Comparison of ENCODE assay signal across 10 cellular contexts in genomic region chr2:191246820-191247380, GRCh38. TPM values are rescaled to one million over a fixed set of nuclear protein-coding genes. Genes with fewer than 3 reads are reported as not detected.
A peak's percentile ranks its signal among the peaks of the same experiment; 100 is the strongest.
DNase-seq lines count a peak whose midpoint lies in the region; ATAC-seq and TF ChIP-seq lines count a peak whose summit lies in the region.
"Had no signal": no experiment of that assay in that cellular context is flagged by ENCODE, and none has a peak within 500 bp of the region (broad histone marks: within the 10 kb centered on the region; RNA-seq: fewer than 3 reads in every experiment).

No MANE protein-coding gene starts in this region.

- no peak for TF ChIP-seq CTCF in brain (conservative IDR thresholded peaks at IDR 0.05)

- DNase-seq in DMS53 (lab: John Stamatoyannopoulos, UW): peak; percentile 28
- DNase-seq in DMS53 treated with DMSO at 0.1 percent for 48 hours (lab: John Stamatoyannopoulos, UW; ENCODE audit: unreplicated experiment): no peak
- DNase-seq in iris pigment epithelial cell (ENCODE audit: low read depth): peak; percentile 26
- no peak for DNase-seq in stimulated activated naive CD8-positive, alpha-beta T cell treated with anti-CD3 and anti-CD28 coated beads, Interleukin-15, amount 100 ng/mL, for 72 hours
- DNase-seq in SKM-1 (lab: John Stamatoyannopoulos, UW; ENCODE audit: unreplicated experiment): no peak
- no peak for DNase-seq in 8988T
- DNase-seq: activated CD8-positive, alpha-beta memory T cell treated with anti-CD3 and anti-CD28 coated beads, Interleukin-2, amount 50 U/mL, for 4 hours; posterior cingulate gyrus had no signal

- H3K4me3 Mint-ChIP-seq in brain: peak overlapping the region; percentile 80 to 96 (median 84)
- H3K4me3 Mint-ChIP-seq in stimulated activated naive CD8-positive, alpha-beta T cell treated with anti-CD3 and anti-CD28 coated beads, Interleukin-15, amount 100 ng/mL, for 72 hours: peak overlapping the region; percentile 22 to 90

- H3K9me3 Mint-ChIP-seq in brain: peaks cover 0 to 4% (median 0%) of the 10 kb centered on the region in 5 experiments
- peaks cover 0 to 5% of the 10 kb centered on the region in 2 donors for H3K9me3 Mint-ChIP-seq in stimulated activated naive CD8-positive, alpha-beta T cell treated with anti-CD3 and anti-CD28 coated beads, Interleukin-15, amount 100 ng/mL, for 72 hours

- no peaks in the 10 kb centered on the region for H3K36me3 Mint-ChIP-seq in brain

- peaks cover 57% of the 10 kb centered on the region for H3K4me1 Mint-ChIP-seq in brain
- H3K4me1 Mint-ChIP-seq in stimulated activated naive CD8-positive, alpha-beta T cell treated with anti-CD3 and anti-CD28 coated beads, Interleukin-15, amount 100 ng/mL, for 72 hours: peaks cover 23% of the 10 kb centered on the region

- peak overlapping the region; percentile 39 to 86 (median 54) for H3K27ac Mint-ChIP-seq in brain
- no peak overlapping the region for H3K27ac Mint-ChIP-seq in stimulated activated naive CD8-positive, alpha-beta T cell treated with anti-CD3 and anti-CD28 coated beads, Interleukin-15, amount 100 ng/mL, for 72 hours

- peaks cover 2% of the 10 kb centered on the region for H3K27me3 Mint-ChIP-seq in brain
- no peaks in the 10 kb centered on the region for H3K27me3 Mint-ChIP-seq in stimulated activated naive CD8-positive, alpha-beta T cell treated with anti-CD3 and anti-CD28 coated beads, Interleukin-15, amount 100 ng/mL, for 72 hours

- no peak for ATAC-seq in stimulated activated naive CD8-positive, alpha-beta T cell treated with anti-CD3 and anti-CD28 coated beads, Interleukin-15, amount 100 ng/mL, for 72 hours
- ATAC-seq in GM19324 (IDR thresholded peaks at IDR 0.05; ENCODE audit: low FRiP score, unreplicated experiment): no peak

RNA-seq across cellular contexts. Expression of gene MYO1B, which starts 1.7 kb away (rescaled TPM):
- 35.7 TPM for polyA plus RNA-seq in brain (ENCODE audit: insufficient read depth, low read depth, low replicate concordance)

Comparison
In these comparisons a context has a peak if more than half of its experiments do, and no peak if none do; other contexts are left out.
1. DNase-seq: peak in DMS53 (single experiment) and iris pigment epithelial cell (single experiment); none in DMS53 treated with DMSO at 0.1 percent for 48 hours (single experiment), stimulated activated naive CD8-positive, alpha-beta T cell treated with anti-CD3 and anti-CD28 coated beads, Interleukin-15, amount 100 ng/mL, for 72 hours (0 of 2), SKM-1 (single experiment) and 8988T (single experiment).
2. H3K27ac Mint-ChIP-seq: peak in brain (5 of 5); none in stimulated activated naive CD8-positive, alpha-beta T cell treated with anti-CD3 and anti-CD28 coated beads, Interleukin-15, amount 100 ng/mL, for 72 hours (0 of 2).